ENCODE assay signal across 8 cellular contexts in genomic region chr7:74173866-74174605, GRCh38. TPM values are rescaled to one million over a fixed set of nuclear protein-coding genes. Genes with fewer than 3 reads are reported as not detected.
DNase-seq lines count a peak whose midpoint lies in the region; ATAC-seq and TF ChIP-seq lines count a peak whose summit lies in the region.

EIF4H (plus strand) TSS chr7:74174356; CDS start chr7:74174384, 28 bp downstream.

- peak within 1 kb of the TSS; percentile 94 for H3K4me3 ChIP-seq in BJ (ENCODE audit: low read depth, low read length)
- peak within 1 kb of the TSS; percentile 94 for H3K4me3 ChIP-seq in colonic mucosa

- POLR2A ChIA-PET in BJ (lab: Charles Lee) = interaction anchor here (0.9 kb wide), 1 partner anchor 76 kb away, joined by 4 read pairs; no protein-coding TSS in a partner anchor

- DNase-seq in BJ (ENCODE audit: low read depth) (peak; percentile 78), NCI-H526 (lab: John Stamatoyannopoulos, UW) (peak; percentile 71 to 95), colonic mucosa (peak; percentile 97)
- peak; percentile 96 for DNase-seq in activated CD4-positive, alpha-beta T cell treated with anti-CD3 and anti-CD28 coated beads for 48 hours
- DNase-seq in stimulated activated CD4-positive, alpha-beta T cell treated with anti-CD3 and anti-CD28 coated beads, Interleukin-1b, Interleukin-23, amount 100 ng/mL, for 24 hours (ENCODE audit: low read depth in 4 of 4, low spot score in 1 of 4) = peak; percentile 82 to 97 (median 92)

- no peaks in the 10 kb centered on the region; the same call in 1 of the 2 replicates for H3K36me3 ChIP-seq in BJ (ENCODE audit: control insufficient read depth, insufficient read depth, low read length)
- H3K36me3 ChIP-seq in colonic mucosa = no peaks in the 10 kb centered on the region

- TF ChIP-seq CTCF in BJ (IDR thresholded peaks at IDR 0.05; ENCODE audit: insufficient read depth, low read depth, low read length) = no peak
- no peak for TF ChIP-seq CTCF in colonic mucosa (IDR thresholded peaks at IDR 0.05)

- ATAC-seq in GM19324 (IDR thresholded peaks at IDR 0.05; ENCODE audit: low FRiP score, unreplicated experiment) (peak; percentile 80), HG03460 (IDR thresholded peaks at IDR 0.05; ENCODE audit: unreplicated experiment) (peak; percentile 74)

- H3K27me3 ChIP-seq in BJ (ENCODE audit: control insufficient read depth, insufficient read depth, low read length) (no peaks in the 10 kb centered on the region), colonic mucosa (no peaks in the 10 kb centered on the region), layer of hippocampus (ENCODE audit: control insufficient read depth, insufficient read depth, low read length) (no peaks in the 10 kb centered on the region)

- CTCF ChIA-PET in BJ (lab: Yijun Ruan, JAX) = interaction anchor here (1.0 kb wide), 1 partner anchor 228 kb away, joined by 3 read pairs; no protein-coding TSS in a partner anchor

- H3K9ac ChIP-seq in colonic mucosa (ENCODE audit: low read depth in 2 of 2, low read length in 2 of 2) = peak within 1 kb of the TSS; percentile 93 to 98

- H3K27ac ChIP-seq in colonic mucosa = peak within 1 kb of the TSS; percentile 90
- H3K27ac ChIP-seq in layer of hippocampus (ENCODE audit: low read depth, low read length) = peak within 1 kb of the TSS; percentile 92

- intact Hi-C loops in colonic mucosa (cut with DNase I) = no loop called here

- no peaks in the 10 kb centered on the region for H3K9me3 ChIP-seq in colonic mucosa

- peaks cover 17% of the 10 kb centered on the region for H3K4me1 ChIP-seq in colonic mucosa

RNA-seq across cellular contexts. Expression of gene EIF4H, which starts in this region (rescaled TPM):
- 385 and 393 TPM in 2 replicates for polyA plus RNA-seq in BJ (2011; rRNA removed)
- polyA minus RNA-seq in BJ (2011; rRNA and poly(A)+ RNA removed) = 179 and 223 TPM in 2 replicates
- 100 to 1,000 TPM; 297 to 302 TPM for total RNA-seq in colonic mucosa

Comparison
In these comparisons a context has a peak if more than half of its experiments do, and no peak if none do; other contexts are left out.
1. Peak in every context shown above with its lines: DNase-seq, ATAC-seq, H3K4me3 ChIP-seq and H3K27ac ChIP-seq.